ENCODE assay signal across 8 cellular contexts in genomic region chr9:35844628-35845301, GRCh38. TPM values are rescaled to one million over a fixed set of nuclear protein-coding genes. Genes with fewer than 3 reads are reported as not detected.
A peak's percentile ranks its signal among the peaks of the same experiment; 100 is the strongest.
DNase-seq lines count a peak whose midpoint lies in the region; ATAC-seq, FAIRE-seq and TF ChIP-seq lines count a peak whose summit lies in the region.

No MANE protein-coding gene starts in this region.

- H3K36me3 ChIP-seq in naive thymus-derived CD4-positive, alpha-beta T cell (ENCODE audit: control insufficient read depth in 2 of 3, insufficient read depth in 3 of 3, low read length in 3 of 3), result peaks cover 0 to 8% (median 0%) of the 10 kb centered on the region in 3 experiments

- POLR2A ChIA-PET in naive thymus-derived CD4-positive, alpha-beta T cell (lab: Charles Lee), result interaction anchor here (0.5 to 1.9 kb wide), 3 partner anchors 20 to 42 kb away, joined by 3 to 5 read pairs (median 3); partner anchors contain the start of gene HINT2

- no peak for TF ChIP-seq CTCF in D721Med (IDR thresholded peaks at IDR 0.05; ENCODE audit: insufficient read depth, missing control alignments)

- peak; percentile 64 for ATAC-seq in stimulated activated naive CD8-positive, alpha-beta T cell treated with anti-CD3 and anti-CD28 coated beads, Interleukin-15, amount 100 ng/mL, for 72 hours
- no peak for ATAC-seq in stimulated activated naive CD8-positive, alpha-beta T cell treated with anti-CD3 and anti-CD28 coated beads, Interleukin-15, Interleukin-2, amounts not matched to agents 100 U/mL and 50 U/mL, for 24 hours
- ATAC-seq in naive thymus-derived CD4-positive, alpha-beta T cell, result peak; percentile 90
- ATAC-seq in GM19395 (IDR thresholded peaks at IDR 0.05; ENCODE audit: unreplicated experiment), result no peak

- no peaks in the 10 kb centered on the region for H3K27me3 Mint-ChIP-seq in stimulated activated naive CD8-positive, alpha-beta T cell treated with anti-CD3 and anti-CD28 coated beads, Interleukin-15, amount 100 ng/mL, for 72 hours
- H3K27me3 Mint-ChIP-seq in naive thymus-derived CD4-positive, alpha-beta T cell, result no peaks in the 10 kb centered on the region

- FAIRE-seq in D721Med (lab: Jason Lieb, UNC), result no peak

- H3K27ac Mint-ChIP-seq in stimulated activated naive CD8-positive, alpha-beta T cell treated with anti-CD3 and anti-CD28 coated beads, Interleukin-15, amount 100 ng/mL, for 72 hours, result peak overlapping the region in 1 of 2 donors; percentile 3
- H3K27ac Mint-ChIP-seq in naive thymus-derived CD4-positive, alpha-beta T cell, result peak overlapping the region in 6 of 9 donors; percentile 30 to 77 (median 58)

- H3K9me3 ChIP-seq in naive thymus-derived CD4-positive, alpha-beta T cell (ENCODE audit: control insufficient read depth in 2 of 3, low read length in 3 of 3), result no peaks in the 10 kb centered on the region

- peaks cover 55% of the 10 kb centered on the region for H3K4me1 Mint-ChIP-seq in stimulated activated naive CD8-positive, alpha-beta T cell treated with anti-CD3 and anti-CD28 coated beads, Interleukin-15, amount 100 ng/mL, for 72 hours
- H3K4me1 Mint-ChIP-seq in naive thymus-derived CD4-positive, alpha-beta T cell, result peaks cover 14 to 30% (median 26%) of the 10 kb centered on the region in 7 donors

- intact Hi-C loops in naive thymus-derived CD4-positive, alpha-beta T cell (cut with micrococcal nuclease), result loop anchor here in 1 of 2 donors (1.0 kb wide), 2 partner anchors 15 to 29 kb away; partner anchors contain the start of genes HINT2 and TMEM8B

- peak overlapping the region; percentile 45 for H3K27ac ChIP-seq in epithelial cell of prostate
- no peak overlapping the region for H3K27ac ChIP-seq in naive thymus-derived CD4-positive, alpha-beta T cell (ENCODE audit: low read depth, low read length)

- no peak overlapping the region for H3K4me3 Mint-ChIP-seq in stimulated activated naive CD8-positive, alpha-beta T cell treated with anti-CD3 and anti-CD28 coated beads, Interleukin-15, amount 100 ng/mL, for 72 hours
- peak overlapping the region in 7 of 10 donors; percentile 4 to 56 (median 21) for H3K4me3 Mint-ChIP-seq in naive thymus-derived CD4-positive, alpha-beta T cell

- no peak for DNase-seq in stimulated activated naive CD8-positive, alpha-beta T cell treated with anti-CD3 and anti-CD28 coated beads, Interleukin-15, amount 100 ng/mL, for 72 hours
- no peak for DNase-seq in stimulated activated naive CD8-positive, alpha-beta T cell treated with anti-CD3 and anti-CD28 coated beads, Interleukin-15, Interleukin-2, amounts not matched to agents 100 U/mL and 50 U/mL, for 24 hours
- DNase-seq in SIG-M5 (lab: John Stamatoyannopoulos, UW) (peak; percentile 92), epithelial cell of prostate (ENCODE audit: low read depth, low spot score) (peak; percentile 76), cerebellar cortex (ENCODE audit: low spot score) (no peak), D721Med (ENCODE audit: insufficient read length, low spot score) (no peak)
- DNase-seq in naive thymus-derived CD4-positive, alpha-beta T cell, result peak in 7 of 9 donors; percentile 60 to 81 (median 77)

- peaks cover 0 to 21% (median 6%) of the 10 kb centered on the region in 5 donors for H3K36me3 Mint-ChIP-seq in naive thymus-derived CD4-positive, alpha-beta T cell

- no peak overlapping the region for H3K4me3 ChIP-seq in naive thymus-derived CD4-positive, alpha-beta T cell (ENCODE audit: low read length)

- H3K27me3 ChIP-seq in naive thymus-derived CD4-positive, alpha-beta T cell (ENCODE audit: control insufficient read depth in 2 of 2, insufficient read depth in 2 of 2, low read length in 2 of 2), result no peaks in the 10 kb centered on the region

- peaks cover 0 to 19% of the 10 kb centered on the region in 2 donors for H3K4me1 ChIP-seq in naive thymus-derived CD4-positive, alpha-beta T cell (ENCODE audit: control insufficient read depth in 2 of 2, insufficient read depth in 2 of 2, low read length in 2 of 2)

- no peaks in the 10 kb centered on the region for H3K9me3 Mint-ChIP-seq in stimulated activated naive CD8-positive, alpha-beta T cell treated with anti-CD3 and anti-CD28 coated beads, Interleukin-15, amount 100 ng/mL, for 72 hours
- H3K9me3 Mint-ChIP-seq in naive thymus-derived CD4-positive, alpha-beta T cell, result no peaks in the 10 kb centered on the region

- CTCF ChIA-PET in naive thymus-derived CD4-positive, alpha-beta T cell (lab: Charles Lee), result no interaction called here

RNA-seq across cellular contexts. Expression of gene TMEM8B, which starts 15.7 kb away (rescaled TPM):
- total RNA-seq in naive thymus-derived CD4-positive, alpha-beta T cell, result 10 to 100 TPM in 4 of 5 experiments, 1 to 10 TPM in 1; 3.9 to 11.6 (median 10.6) TPM
- polyA plus RNA-seq in naive thymus-derived CD4-positive, alpha-beta T cell, result 1 to 10 TPM; 3.0 to 3.5 TPM

RNA-seq across cellular contexts. Expression of gene FAM221B, which starts 16.2 kb away (rescaled TPM):
- total RNA-seq in naive thymus-derived CD4-positive, alpha-beta T cell, result under 1 TPM in 1 of 5 experiments, not detected in 4; 0.32 TPM
- polyA plus RNA-seq in naive thymus-derived CD4-positive, alpha-beta T cell, result not detected

RNA-seq across cellular contexts. Expression of gene OR13J1, which starts 25.4 kb away (rescaled TPM):
- total RNA-seq in naive thymus-derived CD4-positive, alpha-beta T cell, result not detected
- not detected for polyA plus RNA-seq in naive thymus-derived CD4-positive, alpha-beta T cell

RNA-seq across cellular contexts. Expression of gene HINT2, which starts 29.9 kb away (rescaled TPM):
- total RNA-seq in naive thymus-derived CD4-positive, alpha-beta T cell, result 10 to 100 TPM; 14.3 to 50.7 (median 22.2) TPM
- 10 to 100 TPM; 63.5 to 74.5 TPM for polyA plus RNA-seq in naive thymus-derived CD4-positive, alpha-beta T cell

RNA-seq across cellular contexts. Expression of gene SPAG8, which starts 32.7 kb away (rescaled TPM):
- 1 to 10 TPM; 2.1 to 9.1 (median 3.2) TPM for total RNA-seq in naive thymus-derived CD4-positive, alpha-beta T cell
- polyA plus RNA-seq in naive thymus-derived CD4-positive, alpha-beta T cell, result 1 to 10 TPM; 1.2 to 1.9 TPM

Comparison
In these comparisons a context has a peak if more than half of its experiments do, and no peak if none do; other contexts are left out.
1. ATAC-seq: peak in stimulated activated naive CD8-positive, alpha-beta T cell treated with anti-CD3 and anti-CD28 coated beads, Interleukin-15, amount 100 ng/mL, for 72 hours (single experiment) and naive thymus-derived CD4-positive, alpha-beta T cell (single experiment); none in stimulated activated naive CD8-positive, alpha-beta T cell treated with anti-CD3 and anti-CD28 coated beads, Interleukin-15, Interleukin-2, amounts not matched to agents 100 U/mL and 50 U/mL, for 24 hours (single experiment) and GM19395 (single experiment).
2. DNase-seq: peak in SIG-M5 (single experiment), epithelial cell of prostate (single experiment) and naive thymus-derived CD4-positive, alpha-beta T cell (7 of 9); none in stimulated activated naive CD8-positive, alpha-beta T cell treated with anti-CD3 and anti-CD28 coated beads, Interleukin-15, amount 100 ng/mL, for 72 hours (0 of 2), stimulated activated naive CD8-positive, alpha-beta T cell treated with anti-CD3 and anti-CD28 coated beads, Interleukin-15, Interleukin-2, amounts not matched to agents 100 U/mL and 50 U/mL, for 24 hours (single experiment), cerebellar cortex (single experiment) and D721Med (single experiment).
3. H3K4me3 Mint-ChIP-seq: peak in naive thymus-derived CD4-positive, alpha-beta T cell (7 of 10); none in stimulated activated naive CD8-positive, alpha-beta T cell treated with anti-CD3 and anti-CD28 coated beads, Interleukin-15, amount 100 ng/mL, for 72 hours (0 of 2).